ENCODE assay signal across 1 cellular context in genomic region chr2:132651115-132652099, GRCh38.
TF ChIP-seq lines count a peak whose summit lies in the region.

No MANE protein-coding gene starts in this region.

TF ChIP-seq in K562, 482 proteins besides CTCF, POLR2A, EP300 and RAD21 (continued from another document):
- TF ChIP-seq HLTF (IDR thresholded peaks at IDR 0.05) (no peak), ZNF79 (CRISPR knock-in tag; IDR thresholded peaks at IDR 0.05; ENCODE audit: low read depth) (no peak), GTF2E2 (tag; IDR thresholded peaks at IDR 0.05) (no peak), POLR2AphosphoS5 (IDR thresholded peaks at IDR 0.05; ENCODE audit: control insufficient read depth, insufficient read depth, low read depth, low read length) (no peak), E2F3 (CRISPR knock-in tag; IDR thresholded peaks at IDR 0.05) (no peak), TOE1 (IDR thresholded peaks at IDR 0.05; ENCODE audit: borderline replicate concordance) (no peak), TOE1 (CRISPR knock-in tag; IDR thresholded peaks at IDR 0.05; ENCODE audit: borderline replicate concordance, low read depth) (no peak), NR2C2 (CRISPR knock-in tag; IDR thresholded peaks at IDR 0.05) (no peak), NR2C2 (tag; IDR thresholded peaks at IDR 0.05) (no peak), ZNF282 (CRISPR knock-in tag; IDR thresholded peaks at IDR 0.05) (no peak), NRF1 (conservative IDR thresholded peaks at IDR 0.05 in 1 of 2, IDR thresholded peaks at IDR 0.05 in 1 of 2) (no peak)
